In the genomic region with DNA sequence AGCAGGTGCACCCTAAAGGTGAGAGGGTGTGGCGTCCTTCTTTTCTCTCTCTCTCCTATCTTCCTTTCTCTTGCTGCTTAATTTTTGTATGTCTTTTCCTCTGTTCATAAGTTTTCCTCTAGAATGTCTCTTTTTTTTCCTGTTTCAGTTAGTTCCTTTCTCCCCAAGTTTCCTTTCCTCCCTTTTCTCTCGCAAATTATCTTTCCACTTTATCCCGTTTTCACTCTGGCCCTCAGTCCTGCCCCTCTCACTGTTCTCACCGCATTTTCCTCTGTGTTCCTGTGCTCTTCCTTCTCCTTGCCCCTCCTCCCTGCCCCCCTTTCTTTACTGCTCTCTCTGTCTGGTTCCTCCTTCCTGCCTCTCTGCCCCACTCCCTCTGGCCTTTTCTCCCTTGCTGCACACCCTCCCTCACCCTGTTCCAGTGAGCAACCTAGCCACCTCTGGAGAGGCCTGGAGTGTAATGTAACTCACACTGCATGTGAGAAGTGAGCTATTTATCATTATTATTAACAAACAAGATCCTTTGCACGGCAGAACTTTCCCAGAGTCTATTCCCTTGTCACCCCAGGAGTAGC, we compare ENCODE assay signal across 29 cellular contexts.
A peak's percentile ranks its signal among the peaks of the same experiment; 100 is the strongest.
DNase-seq lines count a peak whose midpoint lies in the region; ATAC-seq and TF ChIP-seq lines count a peak whose summit lies in the region.
"Had no signal": no experiment of that assay in that cellular context is flagged by ENCODE, and none has a peak within 500 bp of the region (broad histone marks: within the 10 kb centered on the region; RNA-seq: fewer than 3 reads in every experiment).

No MANE protein-coding gene starts in this region.

- H3K4me1 Mint-ChIP-seq in GM23338 (peaks cover 42% of the 10 kb centered on the region), brain (peaks cover 54% of the 10 kb centered on the region)
- H3K4me1 Mint-ChIP-seq: CD4-positive, CD25-positive, alpha-beta regulatory T cell; natural killer cell; stimulated activated effector memory CD8-positive, alpha-beta T cell treated with anti-CD3 and anti-CD28 coated beads, Interleukin-12 subunit alpha, Interleukin-12 subunit beta, amount 100 ng/mL, for 72 hours had no signal

- H3K4me3 ChIP-seq in GM23338 (no peak overlapping the region), Loucy (ENCODE audit: low read length, poor library complexity, severe bottlenecking) (no peak overlapping the region), osteoblast (ENCODE audit: insufficient read depth, low read length) (no peak overlapping the region)
- H3K4me3 ChIP-seq: breast epithelium, ovary, right atrium auricular region, spleen, upper lobe of left lung had no signal

- TF ChIP-seq CTCF in GM23338 (conservative IDR thresholded peaks at IDR 0.05; ENCODE audit: low read depth in 2 of 2): no peak
- no peak for TF ChIP-seq CTCF in Loucy (conservative IDR thresholded peaks at IDR 0.05; ENCODE audit: low read length)
- TF ChIP-seq CTCF in brain (conservative IDR thresholded peaks at IDR 0.05): no peak
- no peak for TF ChIP-seq CTCF in osteoblast (IDR thresholded peaks at IDR 0.05; ENCODE audit: extremely low read depth, low read depth, low read length)

- H3K9me3 Mint-ChIP-seq in GM23338 (no peaks in the 10 kb centered on the region), brain (peaks cover 0 to 8% (median 0%) of the 10 kb centered on the region in 5 experiments)
- H3K9me3 Mint-ChIP-seq: activated T-cell treated with anti-CD3 and anti-CD28 coated beads, Interleukin-2, amount 50 U/mL, for 72 hours; natural killer cell; stimulated activated effector memory CD8-positive, alpha-beta T cell treated with anti-CD3 and anti-CD28 coated beads, Interleukin-12 subunit alpha, Interleukin-12 subunit beta, amount 100 ng/mL, for 72 hours had no signal

- H3K27ac ChIP-seq in GM23338 (ENCODE audit: low read depth) (no peak overlapping the region), osteoblast (ENCODE audit: low read depth, low read length) (no peak overlapping the region)
- H3K27ac ChIP-seq: breast epithelium, ovary, right atrium auricular region, spleen, upper lobe of left lung had no signal

- peaks cover 19% of the 10 kb centered on the region for H3K4me1 ChIP-seq in GM23338 (ENCODE audit: insufficient read depth)
- H3K4me1 ChIP-seq in Loucy (ENCODE audit: insufficient read depth, low read length, poor library complexity, severe bottlenecking): no peaks in the 10 kb centered on the region
- no peaks in the 10 kb centered on the region for H3K4me1 ChIP-seq in osteoblast (ENCODE audit: insufficient read depth, low read length)
- H3K4me1 ChIP-seq: breast epithelium, right atrium auricular region, upper lobe of left lung had no signal

- H3F3A ChIP-seq in GM23338 (replicated peaks; ENCODE audit: low read depth): no peaks in the 10 kb centered on the region
- H3F3A ChIP-seq in Loucy (ENCODE audit: low read depth): no peaks in the 10 kb centered on the region

- H4K20me1 ChIP-seq in GM23338 (replicated peaks; ENCODE audit: insufficient read depth) (no peaks in the 10 kb centered on the region), Loucy (ENCODE audit: insufficient read depth, low read length, poor library complexity, severe bottlenecking) (no peaks in the 10 kb centered on the region), osteoblast (ENCODE audit: insufficient read depth, low read length) (no peaks in the 10 kb centered on the region)

- H3K4me3 Mint-ChIP-seq in GM23338 (no peak overlapping the region), brain (no peak overlapping the region)
- H3K4me3 Mint-ChIP-seq: activated T-cell treated with anti-CD3 and anti-CD28 coated beads, Interleukin-2, amount 50 U/mL, for 72 hours; CD4-positive, CD25-positive, alpha-beta regulatory T cell; natural killer cell; stimulated activated effector memory CD8-positive, alpha-beta T cell treated with anti-CD3 and anti-CD28 coated beads, Interleukin-12 subunit alpha, Interleukin-12 subunit beta, amount 100 ng/mL, for 72 hours had no signal

- no peak for DNase-seq in GM23338 (ENCODE audit: low spot score)
- DNase-seq in osteoblast (ENCODE audit: insufficient read length, low spot score, missing footprints): peak; percentile 31
- DNase-seq in NCI-H526 treated with DMSO at 0.1 percent for 48 hours (lab: John Stamatoyannopoulos, UW): no peak
- DNase-seq in GM19240 (ENCODE audit: insufficient read length, low spot score): no peak
- DNase-seq: activated CD4-positive, alpha-beta T cell treated with anti-CD3 and anti-CD28 coated beads, Interleukin-2, amount 50 U/mL, for 4 hours; activated CD4-positive, CD25-positive, alpha-beta regulatory T cell; activated naive CD4-positive, alpha-beta T cell treated with Interleukin-2 at 50 U/mL for 16 hours; activated T-cell treated with anti-CD3 and anti-CD28 coated beads, Interleukin-2, amount 50 U/mL, for 72 hours; amniotic stem cell; CD4-positive, CD25-positive, alpha-beta regulatory T cell; glutamatergic neuron; islet precursor cell; midbrain; natural killer cell; NCI-H1092 treated with DMSO at 0.1 percent for 48 hours; NCI-H187 treated with DMSO at 0.1 percent for 48 hours; NCI-H2227 treated with DMSO at 0.1 percent for 48 hours; ovary; spleen; substantia nigra; T-helper 9 cell; upper lobe of left lung had no signal

- H2AFZ ChIP-seq in GM23338 (no peak overlapping the region), Loucy (ENCODE audit: low read length) (peak overlapping the region; percentile 62; the same call in 1 of the 2 replicates), osteoblast (ENCODE audit: low read length) (no peak overlapping the region)

- H3K36me3 ChIP-seq in GM23338 (ENCODE audit: insufficient read depth) (no peaks in the 10 kb centered on the region), Loucy (ENCODE audit: insufficient read depth, low read length) (no peaks in the 10 kb centered on the region), osteoblast (ENCODE audit: insufficient read depth, low read length) (no peaks in the 10 kb centered on the region)
- H3K36me3 ChIP-seq: breast epithelium, ovary, right atrium auricular region, spleen, upper lobe of left lung had no signal

- no peaks in the 10 kb centered on the region for H3K9me3 ChIP-seq in Loucy (ENCODE audit: insufficient read depth, low read depth, low read length)
- H3K9me3 ChIP-seq in osteoblast (ENCODE audit: low read depth, low read length): no peaks in the 10 kb centered on the region
- H3K9me3 ChIP-seq: breast epithelium, ovary, right atrium auricular region, spleen, upper lobe of left lung had no signal

- no peaks in the 10 kb centered on the region for H3K36me3 Mint-ChIP-seq in GM23338 (ENCODE audit: low read depth)
- no peaks in the 10 kb centered on the region for H3K36me3 Mint-ChIP-seq in brain
- H3K36me3 Mint-ChIP-seq: CD4-positive, CD25-positive, alpha-beta regulatory T cell; natural killer cell; stimulated activated effector memory CD8-positive, alpha-beta T cell treated with anti-CD3 and anti-CD28 coated beads, Interleukin-12 subunit alpha, Interleukin-12 subunit beta, amount 100 ng/mL, for 72 hours had no signal

- H3K9me2 ChIP-seq in GM23338 (ENCODE audit: insufficient read depth) (no peaks in the 10 kb centered on the region), Loucy (replicated peaks; ENCODE audit: low read depth, low read length) (no peaks in the 10 kb centered on the region)

- H3K27me3 ChIP-seq in GM23338 (ENCODE audit: insufficient read depth) (no peaks in the 10 kb centered on the region), Loucy (ENCODE audit: insufficient read depth, low read length, poor library complexity, severe bottlenecking) (no peaks in the 10 kb centered on the region), osteoblast (ENCODE audit: insufficient read depth, low read length) (peaks cover 28% of the 10 kb centered on the region)
- H3K27me3 ChIP-seq: breast epithelium, ovary, right atrium auricular region, upper lobe of left lung had no signal

- 0 out of 2 replicates have a peak overlapping the region, but pooled peaks have one; percentile 26 for H3K4me2 ChIP-seq in GM23338
- no peak overlapping the region for H3K4me2 ChIP-seq in Loucy (ENCODE audit: low read depth, low read length, poor library complexity, severe bottlenecking)
- no peak overlapping the region for H3K4me2 ChIP-seq in osteoblast (ENCODE audit: insufficient read depth, low read length)

- H3K27ac Mint-ChIP-seq in GM23338 (no peak overlapping the region), brain (peak overlapping the region in 3 of 5 experiments; percentile 24 to 80 (median 44))
- H3K27ac Mint-ChIP-seq: activated T-cell treated with anti-CD3 and anti-CD28 coated beads, Interleukin-2, amount 50 U/mL, for 72 hours; CD4-positive, CD25-positive, alpha-beta regulatory T cell; natural killer cell; stimulated activated effector memory CD8-positive, alpha-beta T cell treated with anti-CD3 and anti-CD28 coated beads, Interleukin-12 subunit alpha, Interleukin-12 subunit beta, amount 100 ng/mL, for 72 hours had no signal

- H3K9ac ChIP-seq in Loucy (ENCODE audit: low read depth, low read length, poor library complexity, severe bottlenecking): no peak overlapping the region

- H3K27me3 Mint-ChIP-seq in GM23338 (ENCODE audit: insufficient read depth, low read depth, poor library complexity) (peaks cover 20% of the 10 kb centered on the region), brain (peaks cover 2% of the 10 kb centered on the region)

- H3K79me2 ChIP-seq in GM23338 (replicated peaks; ENCODE audit: insufficient read depth) (no peaks in the 10 kb centered on the region), Loucy (ENCODE audit: insufficient read depth, low read length) (no peaks in the 10 kb centered on the region), osteoblast (ENCODE audit: insufficient read depth, low read length) (no peaks in the 10 kb centered on the region)

- ATAC-seq in GM23338 (peak; percentile 56), HG03439 (IDR thresholded peaks at IDR 0.05; ENCODE audit: unreplicated experiment) (no peak)
- ATAC-seq: activated T-cell treated with anti-CD3 and anti-CD28 coated beads, Interleukin-2, amount 50 U/mL, for 72 hours; HepG2; natural killer cell; stimulated activated effector memory CD8-positive, alpha-beta T cell treated with anti-CD3 and anti-CD28 coated beads, Interleukin-12 subunit alpha, Interleukin-12 subunit beta, amount 100 ng/mL, for 72 hours had no signal

TF ChIP-seq in GM23338, 12 proteins besides CTCF, POLR2A, EP300 and RAD21 (continues in another document):
- TF ChIP-seq ZNF331 (CRISPR knock-in tag; IDR thresholded peaks at IDR 0.05; ENCODE audit: low read depth): no peak
